8 cellular contexts compared by ENCODE assay signal in genomic region chr15:99105516-99106341, GRCh38. TPM values are rescaled to one million over a fixed set of nuclear protein-coding genes. Genes with fewer than 3 reads are reported as not detected.
A peak's percentile ranks its signal among the peaks of the same experiment; 100 is the strongest.
DNase-seq lines count a peak whose midpoint lies in the region; ATAC-seq and TF ChIP-seq lines count a peak whose summit lies in the region.

No MANE protein-coding gene starts in this region.

- peak overlapping the region; percentile 26 for H3K4me3 ChIP-seq in right cardiac atrium (ENCODE audit: low read length)

- TF ChIP-seq CTCF in progenitor cell of endocrine pancreas (IDR thresholded peaks at IDR 0.05; ENCODE audit: unreplicated experiment): no peak

- H3K36me3 Mint-ChIP-seq in activated naive CD8-positive, alpha-beta T cell treated with anti-CD3 and anti-CD28 coated beads, Interleukin-2, amount 10 ng/mL, durations not matched to agents 7 days and 5 days: no peaks in the 10 kb centered on the region
- H3K36me3 Mint-ChIP-seq in progenitor cell of endocrine pancreas (ENCODE audit: insufficient read depth): no peaks in the 10 kb centered on the region

- H3K27me3 ChIP-seq in right cardiac atrium (ENCODE audit: control insufficient read depth, insufficient read depth): no peaks in the 10 kb centered on the region

- no peaks in the 10 kb centered on the region for H3K9me3 Mint-ChIP-seq in activated naive CD8-positive, alpha-beta T cell treated with anti-CD3 and anti-CD28 coated beads, Interleukin-2, amount 10 ng/mL, durations not matched to agents 7 days and 5 days
- no peaks in the 10 kb centered on the region for H3K9me3 Mint-ChIP-seq in progenitor cell of endocrine pancreas (ENCODE audit: low read depth)

- H3K27me3 Mint-ChIP-seq in activated naive CD8-positive, alpha-beta T cell treated with anti-CD3 and anti-CD28 coated beads, Interleukin-2, amount 10 ng/mL, durations not matched to agents 7 days and 5 days: peaks cover 40% of the 10 kb centered on the region
- H3K27me3 Mint-ChIP-seq in progenitor cell of endocrine pancreas: peaks cover 68% of the 10 kb centered on the region

- H3K4me1 Mint-ChIP-seq in activated naive CD8-positive, alpha-beta T cell treated with anti-CD3 and anti-CD28 coated beads, Interleukin-2, amount 10 ng/mL, durations not matched to agents 7 days and 5 days: peaks cover 13% of the 10 kb centered on the region
- no peaks in the 10 kb centered on the region for H3K4me1 Mint-ChIP-seq in progenitor cell of endocrine pancreas (ENCODE audit: low read depth)

- POLR2A ChIA-PET in activated naive CD8-positive, alpha-beta T cell treated with anti-CD3 and anti-CD28 coated beads, Interleukin-2, amount 10 ng/mL, durations not matched to agents 7 days and 5 days (lab: Charles Lee): no interaction called here

- no peaks in the 10 kb centered on the region for H3K9me3 ChIP-seq in right cardiac atrium (ENCODE audit: control insufficient read depth, low read length)

- intact Hi-C loops in right cardiac atrium (cut with DNase I): loop anchor here in 2 of 4 donors (2.0 to 10.0 kb wide), 2 partner anchors 69 to 107 kb away; no protein-coding TSS in a partner anchor

- ATAC-seq in HG02759 (IDR thresholded peaks at IDR 0.05; ENCODE audit: unreplicated experiment) (peak; percentile 42), right cardiac atrium (peak; percentile 37 to 44)
- ATAC-seq in activated naive CD8-positive, alpha-beta T cell treated with anti-CD3 and anti-CD28 coated beads, Interleukin-2, amount 10 ng/mL, durations not matched to agents 7 days and 5 days (ENCODE audit: low read depth): peak; percentile 57

- DNase-seq in SKM-1 treated with dmso at 0.1 percent for 144 hours (lab: John Stamatoyannopoulos, UW; ENCODE audit: unreplicated experiment) (peak; percentile 47), SKM-1 (lab: John Stamatoyannopoulos, UW; ENCODE audit: unreplicated experiment) (no peak), NCI-H2227 treated with DMSO at 0.1 percent for 48 hours (lab: John Stamatoyannopoulos, UW) (peak; percentile 23), right cardiac atrium (peak; percentile 44 to 84 (median 81)), progenitor cell of endocrine pancreas (ENCODE audit: low spot score, unreplicated experiment) (peak; percentile 30), COLO829 (ENCODE audit: low spot score) (no peak)
- peak; percentile 69 for DNase-seq in activated naive CD8-positive, alpha-beta T cell treated with anti-CD3 and anti-CD28 coated beads, Interleukin-2, amount 10 ng/mL, durations not matched to agents 7 days and 5 days

- H3K4me1 ChIP-seq in right cardiac atrium (ENCODE audit: control insufficient read depth, insufficient read depth, low read length): no peaks in the 10 kb centered on the region

- H3K4me3 Mint-ChIP-seq in activated naive CD8-positive, alpha-beta T cell treated with anti-CD3 and anti-CD28 coated beads, Interleukin-2, amount 10 ng/mL, durations not matched to agents 7 days and 5 days: peak overlapping the region; percentile 60
- H3K4me3 Mint-ChIP-seq in progenitor cell of endocrine pancreas (ENCODE audit: low read depth): peak overlapping the region; percentile 46

- no peak overlapping the region for H3K27ac Mint-ChIP-seq in activated naive CD8-positive, alpha-beta T cell treated with anti-CD3 and anti-CD28 coated beads, Interleukin-2, amount 10 ng/mL, durations not matched to agents 7 days and 5 days
- no peak overlapping the region for H3K27ac Mint-ChIP-seq in progenitor cell of endocrine pancreas

- WGBS in right cardiac atrium: 1% methylated on average over 115 of the region's 115 CpGs

- peak overlapping the region; percentile 71 for H3K27ac ChIP-seq in right cardiac atrium (ENCODE audit: low read length)

RNA-seq across cellular contexts. Expression of gene SYNM, which starts 0.8 kb away (rescaled TPM):
- 1 to 10 TPM; 4.5 to 6.7 TPM for total RNA-seq in activated naive CD8-positive, alpha-beta T cell treated with anti-CD3 and anti-CD28 coated beads, Interleukin-2, amount 10 ng/mL, durations not matched to agents 7 days and 5 days
- total RNA-seq in right cardiac atrium: 100 to 1,000 TPM; 184 to 463 (median 218) TPM
- 127 TPM for polyA plus RNA-seq in right cardiac atrium
- total RNA-seq in progenitor cell of endocrine pancreas: 1.1 TPM in 2 replicates

Comparison
In these comparisons a context has a peak if more than half of its experiments do, and no peak if none do; other contexts are left out.
1. DNase-seq: peak in SKM-1 treated with dmso at 0.1 percent for 144 hours (single experiment), NCI-H2227 treated with DMSO at 0.1 percent for 48 hours (single experiment), activated naive CD8-positive, alpha-beta T cell treated with anti-CD3 and anti-CD28 coated beads, Interleukin-2, amount 10 ng/mL, durations not matched to agents 7 days and 5 days (single experiment), right cardiac atrium (3 of 3) and progenitor cell of endocrine pancreas (single experiment); none in SKM-1 (single experiment) and COLO829 (single experiment).
2. RNA of gene SYNM, which starts 0.8 kb away (total RNA-seq): 184 to 463 TPM in right cardiac atrium; 4.5 to 6.7 TPM in activated naive CD8-positive, alpha-beta T cell treated with anti-CD3 and anti-CD28 coated beads, Interleukin-2, amount 10 ng/mL, durations not matched to agents 7 days and 5 days and 1.1 TPM in progenitor cell of endocrine pancreas; every median in the first group is over 10 times any median in the second.
3. Peak in every context shown above with its lines, with median percentiles within 50 percentile points of each other: ATAC-seq.